19 cellular contexts compared by ENCODE assay signal in the genomic region with DNA sequence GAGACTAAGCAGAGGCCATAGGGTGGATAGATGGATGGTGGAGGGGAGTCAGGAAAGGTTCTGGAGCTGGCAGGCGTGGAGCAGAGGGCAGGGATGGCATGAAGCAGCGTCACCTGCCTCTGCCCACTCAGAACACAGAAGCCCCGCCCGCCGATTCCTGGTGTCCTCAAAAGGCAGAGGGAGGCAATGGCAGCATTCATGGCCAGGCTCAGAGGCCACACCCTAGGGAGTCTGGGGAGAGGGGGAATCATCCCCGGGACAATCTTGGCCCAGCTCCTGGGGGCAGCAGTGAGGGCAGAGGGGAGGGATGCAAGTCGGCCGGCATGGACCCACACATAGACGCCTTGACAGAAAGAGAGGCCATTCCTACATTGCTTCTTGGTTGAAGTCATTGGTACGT.
"Had no signal": no experiment of that assay in that cellular context is flagged by ENCODE, and none has a peak within 500 bp of the region (broad histone marks: within the 10 kb centered on the region; RNA-seq: fewer than 3 reads in every experiment).

No MANE protein-coding gene starts in this region.

- H3K4me3 Mint-ChIP-seq: naive thymus-derived CD4-positive, alpha-beta T cell had no signal

- H3K9me3 Mint-ChIP-seq: naive thymus-derived CD4-positive, alpha-beta T cell had no signal

- H3K27ac ChIP-seq: dorsolateral prefrontal cortex, left ventricle myocardium inferior, parathyroid adenoma, prostate gland, thoracic aorta, transverse colon had no signal

- H3K27me3 ChIP-seq: hepatocyte, stomach, transverse colon had no signal

- H3K4me3 ChIP-seq: dorsolateral prefrontal cortex, hepatocyte, left ventricle myocardium inferior, lung, prostate gland, stomach, thoracic aorta, transverse colon had no signal

- H3K4me2 ChIP-seq: hepatocyte had no signal

- H3K79me2 ChIP-seq: hepatocyte, parathyroid adenoma had no signal

- H3K9me3 ChIP-seq: left ventricle myocardium inferior, prostate gland, stomach, thoracic aorta, transverse colon had no signal

- H2AFZ ChIP-seq: hepatocyte, parathyroid adenoma had no signal

- ATAC-seq: left cardiac atrium; naive thymus-derived CD4-positive, alpha-beta T cell; sciatic nerve had no signal

- H3K36me3 ChIP-seq: left ventricle myocardium inferior, prostate gland, stomach, thoracic aorta, transverse colon had no signal

- DNase-seq: cortex of kidney; dorsolateral prefrontal cortex; effector CD8-positive, alpha-beta T cell; foreskin melanocyte; head of caudate nucleus; kidney; left cardiac atrium; left ventricle myocardium inferior; mesenchymal stem cell; naive thymus-derived CD4-positive, alpha-beta T cell; stimulated activated naive CD4-positive, alpha-beta T cell; stomach; transverse colon had no signal

- H3K36me3 Mint-ChIP-seq: naive thymus-derived CD4-positive, alpha-beta T cell had no signal
